Comparison of ENCODE assay signal across 26 cellular contexts in the genomic region with DNA sequence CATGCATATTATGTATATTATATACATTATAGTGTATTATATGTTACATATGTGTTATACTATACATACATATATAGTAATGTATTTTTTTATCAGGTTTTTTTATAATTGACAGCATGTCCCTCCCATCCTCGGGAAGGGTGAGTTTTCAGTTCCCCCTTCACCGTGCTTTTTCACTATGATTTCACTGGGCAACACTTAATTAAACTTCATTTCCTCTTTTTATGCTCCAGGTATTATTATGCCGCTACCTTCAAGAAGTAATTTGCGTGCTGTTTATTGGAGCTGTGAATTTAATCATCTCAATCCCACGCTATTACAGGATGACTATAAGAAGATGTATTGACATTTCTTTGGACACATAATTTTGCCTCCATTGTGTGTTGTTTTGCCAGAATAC.
"Had no signal": no experiment of that assay in that cellular context is flagged by ENCODE, and none has a peak within 500 bp of the region (broad histone marks: within the 10 kb centered on the region; RNA-seq: fewer than 3 reads in every experiment).

No MANE protein-coding gene starts in this region.

- DNase-seq: naive thymus-derived CD8-positive, alpha-beta T cell; nephron progenitor cell; nucleus accumbens; ovary; posterior cingulate gyrus; psoas muscle; right cardiac atrium; right lobe of liver; sigmoid colon; small intestine; stimulated activated CD4-positive, alpha-beta T cell treated with anti-CD3 and anti-CD28 coated beads, Interleukin-15, amount 100 ng/mL, for 24 hours; stimulated activated CD4-positive, alpha-beta T cell treated with anti-CD3 and anti-CD28 coated beads, Interleukin-2, amount 100 ng/mL, for 24 hours; stimulated activated CD4-positive, alpha-beta T cell treated with anti-CD3 and anti-CD28 coated beads, Interleukin-2, amount 100 ng/mL, for 48 hours; stimulated activated CD4-positive, alpha-beta T cell treated with anti-CD3 and anti-CD28 coated beads, Interleukin-4, amount 100 ng/mL, for 24 hours; stimulated activated naive B cell treated with anti-CD40 and anti-IgM and Interleukin-4, amounts not matched to agents 10 μg/mL and 1 μg/mL and 100 μg/mL, for 72 hours; stimulated activated naive CD4-positive, alpha-beta T cell treated with Interleukin-2 at 50 U/mL for 16 hours; stomach; thyroid gland; upper lobe of right lung; uterus had no signal

- H3K79me2 ChIP-seq: parathyroid adenoma had no signal

- ATAC-seq: naive thymus-derived CD8-positive, alpha-beta T cell; natural killer cell treated with Interleukin-12 subunit alpha and Interleukin-12 subunit beta and Interleukin-15 and Interleukin-18, amount 100 ng/mL, for 72 hours; psoas muscle; right cardiac atrium; right lobe of liver; stimulated activated effector memory CD8-positive, alpha-beta T cell treated with anti-CD3 and anti-CD28 coated beads, Interleukin-12 subunit alpha, Interleukin-12 subunit beta, amount 100 ng/mL, for 72 hours; stimulated activated naive B cell treated with anti-CD40 and anti-IgM and Interleukin-4, amounts not matched to agents 10 μg/mL and 1 μg/mL and 100 μg/mL, for 72 hours; upper lobe of right lung had no signal

- H3K4me3 ChIP-seq: ovary, psoas muscle, right lobe of liver, sigmoid colon, stomach, thoracic aorta, thyroid gland, tibial nerve, upper lobe of right lung, uterus had no signal

- H3K27me3 ChIP-seq: neutrophil, ovary, right lobe of liver, sigmoid colon, stomach, thyroid gland, tibial nerve, upper lobe of right lung, uterus had no signal

- H3K4me1 ChIP-seq: psoas muscle, right lobe of liver, thyroid gland, tibial nerve, upper lobe of right lung, uterus had no signal

- H3K36me3 ChIP-seq: neutrophil, ovary, right lobe of liver, sigmoid colon, stomach, thoracic aorta, thyroid gland, tibial nerve, upper lobe of right lung, uterus had no signal

- H3K9me3 ChIP-seq: neutrophil, ovary, psoas muscle, right lobe of liver, sigmoid colon, stomach, thoracic aorta, thyroid gland, tibial nerve, upper lobe of right lung, uterus had no signal

- H3K9ac ChIP-seq: parathyroid adenoma had no signal

- H3K27ac ChIP-seq: neutrophil, ovary, parathyroid adenoma, psoas muscle, right lobe of liver, sigmoid colon, stomach, thoracic aorta, thyroid gland, tibial nerve, upper lobe of right lung, uterus had no signal

- H2AFZ ChIP-seq: parathyroid adenoma had no signal

- FAIRE-seq: small intestine had no signal
